In the genomic region with DNA sequence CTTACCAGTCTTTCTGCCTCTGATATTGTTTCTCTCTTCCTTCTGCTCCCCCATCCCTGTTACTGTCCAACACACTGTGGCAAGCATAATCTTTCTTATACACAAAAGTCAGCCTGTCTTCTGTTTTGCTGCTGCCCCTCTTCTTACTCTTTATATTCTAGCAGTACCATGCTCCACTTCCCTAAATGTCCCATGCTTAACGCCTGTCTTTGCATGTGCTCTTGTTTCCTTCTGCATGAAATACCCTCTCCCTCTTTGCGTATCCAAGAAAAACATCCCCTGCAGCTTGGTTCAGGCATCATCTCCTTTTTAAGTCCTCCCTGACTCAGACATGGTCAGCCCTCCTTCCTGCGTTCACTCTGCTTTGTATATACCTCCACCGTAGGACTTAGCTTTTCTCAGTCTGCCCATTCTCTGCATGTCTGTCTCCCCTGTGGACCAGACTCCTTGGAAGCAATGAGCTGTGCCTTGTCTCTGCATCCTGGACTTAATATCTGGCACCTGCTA, we compare ENCODE assay signal across 21 cellular contexts.
DNase-seq lines count a peak whose midpoint lies in the region; ATAC-seq and TF ChIP-seq lines count a peak whose summit lies in the region.
"Had no signal": no experiment of that assay in that cellular context is flagged by ENCODE, and none has a peak within 500 bp of the region (broad histone marks: within the 10 kb centered on the region; RNA-seq: fewer than 3 reads in every experiment).

No MANE protein-coding gene starts in this region.

- no peak overlapping the region for H2AFZ ChIP-seq in GM23338

- no peak overlapping the region for H3K4me3 Mint-ChIP-seq in GM23338
- no peak overlapping the region for H3K4me3 Mint-ChIP-seq in WTC11
- H3K4me3 Mint-ChIP-seq in progenitor cell of endocrine pancreas (ENCODE audit: low read depth) = no peak overlapping the region
- H3K4me3 Mint-ChIP-seq in stimulated activated naive B cell treated with anti-CD40 and anti-IgM and Interleukin-4, amounts not matched to agents 10 μg/mL and 1 μg/mL and 100 μg/mL, for 72 hours = no peak overlapping the region
- H3K4me3 Mint-ChIP-seq: CD8-positive, alpha-beta T cell; IgD-negative memory B cell had no signal

- H3K4me3 ChIP-seq in GM23338 (no peak overlapping the region), choroid plexus epithelial cell (ENCODE audit: low read depth, low read length) (no peak overlapping the region), BE2C (ENCODE audit: low read depth, low read length) (no peak overlapping the region)
- H3K4me3 ChIP-seq: A549; BLaER1 treated with 17β-estradiol and CSF1 and Interleukin-3, amounts not matched to agents 10 nM and 100 nM; MG63; SK-N-MC had no signal

- TF ChIP-seq CTCF in GM23338 (conservative IDR thresholded peaks at IDR 0.05; ENCODE audit: low read depth in 2 of 2) (no peak), WTC11 (IDR thresholded peaks at IDR 0.05) (no peak), choroid plexus epithelial cell (conservative IDR thresholded peaks at IDR 0.05; ENCODE audit: low read depth, low read length) (no peak), progenitor cell of endocrine pancreas (IDR thresholded peaks at IDR 0.05; ENCODE audit: unreplicated experiment) (no peak), BE2C (IDR thresholded peaks at IDR 0.05; ENCODE audit: low read depth, low read length) (no peak)

- H3K27ac Mint-ChIP-seq in GM23338 (no peak overlapping the region), WTC11 (peak overlapping the region; percentile 1), progenitor cell of endocrine pancreas (peak overlapping the region; percentile 53)
- H3K27ac Mint-ChIP-seq in stimulated activated naive B cell treated with anti-CD40 and anti-IgM and Interleukin-4, amounts not matched to agents 10 μg/mL and 1 μg/mL and 100 μg/mL, for 72 hours = no peak overlapping the region
- H3K27ac Mint-ChIP-seq: CD8-positive, alpha-beta T cell had no signal

- H4K20me1 ChIP-seq in GM23338 (replicated peaks; ENCODE audit: insufficient read depth) = peaks cover 6% of the 10 kb centered on the region; the same call in 1 of the 2 replicates
- H4K20me1 ChIP-seq: BLaER1 treated with 17β-estradiol and CSF1 and Interleukin-3, amounts not matched to agents 10 nM and 100 nM had no signal

- H3F3A ChIP-seq in GM23338 (replicated peaks; ENCODE audit: low read depth) = no peaks in the 10 kb centered on the region

- no peaks in the 10 kb centered on the region for H3K4me1 ChIP-seq in GM23338 (ENCODE audit: insufficient read depth)
- no peaks in the 10 kb centered on the region for H3K4me1 ChIP-seq in BE2C
- H3K4me1 ChIP-seq: A549 had no signal

- POLR2A ChIA-PET in WTC11 (lab: Charles Lee) = no interaction called here

- H3K27me3 ChIP-seq in GM23338 (ENCODE audit: insufficient read depth) (no peaks in the 10 kb centered on the region), BE2C (no peaks in the 10 kb centered on the region)
- H3K27me3 ChIP-seq: BLaER1 treated with 17β-estradiol and CSF1 and Interleukin-3, amounts not matched to agents 10 nM and 100 nM; MG63 had no signal

- H3K36me3 Mint-ChIP-seq in GM23338 (ENCODE audit: low read depth) (no peaks in the 10 kb centered on the region), WTC11 (peaks cover under 1% of the 10 kb centered on the region; the same call in 1 of the 2 replicates), progenitor cell of endocrine pancreas (ENCODE audit: insufficient read depth) (peaks cover 7% of the 10 kb centered on the region)
- peaks cover 38 to 53% of the 10 kb centered on the region in 2 donors for H3K36me3 Mint-ChIP-seq in stimulated activated naive B cell treated with anti-CD40 and anti-IgM and Interleukin-4, amounts not matched to agents 10 μg/mL and 1 μg/mL and 100 μg/mL, for 72 hours

- no peaks in the 10 kb centered on the region for H3K9me3 ChIP-seq in BE2C
- H3K9me3 ChIP-seq: A549, MG63 had no signal

- H3K27me3 Mint-ChIP-seq in GM23338 (ENCODE audit: insufficient read depth, low read depth, poor library complexity) (no peaks in the 10 kb centered on the region), WTC11 (ENCODE audit: low read depth) (no peaks in the 10 kb centered on the region), progenitor cell of endocrine pancreas (no peaks in the 10 kb centered on the region)
- H3K27me3 Mint-ChIP-seq in stimulated activated naive B cell treated with anti-CD40 and anti-IgM and Interleukin-4, amounts not matched to agents 10 μg/mL and 1 μg/mL and 100 μg/mL, for 72 hours = no peaks in the 10 kb centered on the region
- H3K27me3 Mint-ChIP-seq: IgD-negative memory B cell had no signal

- H3K36me3 ChIP-seq in GM23338 (ENCODE audit: insufficient read depth) (peaks cover 3% of the 10 kb centered on the region; the same call in 1 of the 2 replicates), BE2C (peaks cover 12% of the 10 kb centered on the region)

- no peaks in the 10 kb centered on the region; the same call in 1 of the 2 replicates for H3K9me2 ChIP-seq in GM23338 (ENCODE audit: insufficient read depth)

- no peak overlapping the region for H3K4me2 ChIP-seq in GM23338
- H3K4me2 ChIP-seq: A549; BLaER1 treated with 17β-estradiol and CSF1 and Interleukin-3, amounts not matched to agents 10 nM and 100 nM had no signal

- H3K79me2 ChIP-seq in GM23338 (replicated peaks; ENCODE audit: insufficient read depth) = no peaks in the 10 kb centered on the region

- H3K27ac ChIP-seq in GM23338 (ENCODE audit: low read depth) = 0 out of 2 replicates have a peak overlapping the region, but pooled peaks have one; percentile 43
- H3K27ac ChIP-seq: A549; BLaER1 treated with 17β-estradiol and CSF1 and Interleukin-3, amounts not matched to agents 10 nM and 100 nM; HL-60; SK-N-MC had no signal

- ATAC-seq in GM23338 = no peak
- ATAC-seq in WTC11 = no peak
- ATAC-seq in stimulated activated naive B cell treated with anti-CD40 and anti-IgM and Interleukin-4, amounts not matched to agents 10 μg/mL and 1 μg/mL and 100 μg/mL, for 72 hours (replicated peaks) = no peak
- ATAC-seq: A549; CD8-positive, alpha-beta T cell had no signal

- no peak for DNase-seq in GM23338 (ENCODE audit: low spot score)
- no peak for DNase-seq in WTC11 (ENCODE audit: low spot score)
- peak; percentile 62 for DNase-seq in choroid plexus epithelial cell (ENCODE audit: low read depth)
- no peak for DNase-seq in progenitor cell of endocrine pancreas (ENCODE audit: low spot score, unreplicated experiment)
- DNase-seq in NCI-H187 (lab: John Stamatoyannopoulos, UW) = no peak
- no peak for DNase-seq in stimulated activated naive B cell treated with anti-CD40 and anti-IgM and Interleukin-4, amounts not matched to agents 10 μg/mL and 1 μg/mL and 100 μg/mL, for 72 hours
- DNase-seq in BE2C = no peak
- DNase-seq: CD8-positive, alpha-beta T cell; DMS53; MG63; NCI-H1092; NCI-H1436 treated with DMSO at 0.1 percent for 48 hours; NCI-H2081; NCI-H510A treated with DMSO at 0.1 percent for 48 hours; NCI-H774; SHP77 had no signal

- H3K4me1 Mint-ChIP-seq in GM23338 (peaks cover 3% of the 10 kb centered on the region; the same call in 1 of the 3 replicates), WTC11 (no peaks in the 10 kb centered on the region), progenitor cell of endocrine pancreas (ENCODE audit: low read depth) (peaks cover 12% of the 10 kb centered on the region)
- peaks cover 15 to 36% of the 10 kb centered on the region in 2 donors for H3K4me1 Mint-ChIP-seq in stimulated activated naive B cell treated with anti-CD40 and anti-IgM and Interleukin-4, amounts not matched to agents 10 μg/mL and 1 μg/mL and 100 μg/mL, for 72 hours

- CTCF ChIA-PET in WTC11 (lab: Charles Lee) = interaction anchor here (0.6 to 1.2 kb wide), 2 partner anchors 234 to 247 kb away, joined by 3 to 5 read pairs; no protein-coding TSS in a partner anchor

- H3K9me3 Mint-ChIP-seq in GM23338 (no peaks in the 10 kb centered on the region), WTC11 (no peaks in the 10 kb centered on the region), progenitor cell of endocrine pancreas (ENCODE audit: low read depth) (no peaks in the 10 kb centered on the region)
- peaks cover 0 to under 1% of the 10 kb centered on the region in 2 donors for H3K9me3 Mint-ChIP-seq in stimulated activated naive B cell treated with anti-CD40 and anti-IgM and Interleukin-4, amounts not matched to agents 10 μg/mL and 1 μg/mL and 100 μg/mL, for 72 hours
- H3K9me3 Mint-ChIP-seq: CD8-positive, alpha-beta T cell; IgD-negative memory B cell had no signal

TF ChIP-seq in WTC11, 78 proteins besides CTCF, POLR2A, EP300 and RAD21 (continues in another document):
- TF ChIP-seq ETV6 (CRISPR knock-in tag; IDR thresholded peaks at IDR 0.05) (no peak), NFE2L1 (CRISPR knock-in tag; IDR thresholded peaks at IDR 0.05) (no peak), CBFB (CRISPR knock-in tag; IDR thresholded peaks at IDR 0.05; ENCODE audit: low read depth) (no peak)
- TF ChIP-seq, protein P1, sequence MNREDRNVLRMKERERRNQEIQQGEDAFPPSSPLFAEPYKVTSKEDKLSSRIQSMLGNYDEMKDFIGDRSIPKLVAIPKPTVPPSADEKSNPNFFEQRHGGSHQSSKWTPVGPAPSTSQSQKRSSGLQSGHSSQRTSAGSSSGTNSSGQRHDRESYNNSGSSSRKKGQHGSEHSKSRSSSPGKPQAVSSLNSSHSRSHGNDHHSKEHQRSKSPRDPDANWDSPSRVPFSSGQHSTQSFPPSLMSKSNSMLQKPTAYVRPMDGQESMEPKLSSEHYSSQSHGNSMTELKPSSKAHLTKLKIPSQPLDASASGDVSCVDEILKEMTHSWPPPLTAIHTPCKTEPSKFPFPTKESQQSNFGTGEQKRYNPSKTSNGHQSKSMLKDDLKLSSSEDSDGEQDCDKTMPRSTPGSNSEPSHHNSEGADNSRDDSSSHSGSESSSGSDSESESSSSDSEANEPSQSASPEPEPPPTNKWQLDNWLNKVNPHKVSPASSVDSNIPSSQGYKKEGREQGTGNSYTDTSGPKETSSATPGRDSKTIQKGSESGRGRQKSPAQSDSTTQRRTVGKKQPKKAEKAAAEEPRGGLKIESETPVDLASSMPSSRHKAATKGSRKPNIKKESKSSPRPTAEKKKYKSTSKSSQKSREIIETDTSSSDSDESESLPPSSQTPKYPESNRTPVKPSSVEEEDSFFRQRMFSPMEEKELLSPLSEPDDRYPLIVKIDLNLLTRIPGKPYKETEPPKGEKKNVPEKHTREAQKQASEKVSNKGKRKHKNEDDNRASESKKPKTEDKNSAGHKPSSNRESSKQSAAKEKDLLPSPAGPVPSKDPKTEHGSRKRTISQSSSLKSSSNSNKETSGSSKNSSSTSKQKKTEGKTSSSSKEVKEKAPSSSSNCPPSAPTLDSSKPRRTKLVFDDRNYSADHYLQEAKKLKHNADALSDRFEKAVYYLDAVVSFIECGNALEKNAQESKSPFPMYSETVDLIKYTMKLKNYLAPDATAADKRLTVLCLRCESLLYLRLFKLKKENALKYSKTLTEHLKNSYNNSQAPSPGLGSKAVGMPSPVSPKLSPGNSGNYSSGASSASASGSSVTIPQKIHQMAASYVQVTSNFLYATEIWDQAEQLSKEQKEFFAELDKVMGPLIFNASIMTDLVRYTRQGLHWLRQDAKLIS (CRISPR knock-in tag; IDR thresholded peaks at IDR 0.05; ENCODE audit: borderline replicate concordance) = no peak

Comparison
In these comparisons a context has a peak if more than half of its experiments do, and no peak if none do; other contexts are left out.
1. H3K27ac Mint-ChIP-seq: peak in WTC11 (single experiment) and progenitor cell of endocrine pancreas (single experiment); none in GM23338 (single experiment) and stimulated activated naive B cell treated with anti-CD40 and anti-IgM and Interleukin-4, amounts not matched to agents 10 μg/mL and 1 μg/mL and 100 μg/mL, for 72 hours (single experiment).